In genomic region chr5:80959138-80959537, GRCh38 we compare ENCODE assay signal across 14 cellular contexts. TPM values are rescaled to one million over a fixed set of nuclear protein-coding genes. Genes with fewer than 3 reads are reported as not detected.
DNase-seq lines count a peak whose midpoint lies in the region; ATAC-seq and TF ChIP-seq lines count a peak whose summit lies in the region.
"Had no signal": no experiment of that assay in that cellular context is flagged by ENCODE, and none has a peak within 500 bp of the region (broad histone marks: within the 10 kb centered on the region; RNA-seq: fewer than 3 reads in every experiment).

No MANE protein-coding gene starts in this region.

- H3K27me3 ChIP-seq in CD8-positive, alpha-beta T cell (ENCODE audit: insufficient read depth, low read length), result no peaks in the 10 kb centered on the region
- H3K27me3 ChIP-seq in H9 (ENCODE audit: insufficient read depth, low read length) (no peaks in the 10 kb centered on the region; the same call in 1 of the 2 replicates), left lung (peaks cover 35 to 84% of the 10 kb centered on the region in 2 donors)
- H3K27me3 ChIP-seq in naive thymus-derived CD4-positive, alpha-beta T cell (ENCODE audit: control insufficient read depth in 2 of 2, insufficient read depth in 2 of 2, low read length in 2 of 2), result no peaks in the 10 kb centered on the region
- H3K27me3 ChIP-seq: Peyer's patch, testis had no signal

- intact Hi-C loops in CD8-positive, alpha-beta T cell (cut with DNase I, micrococcal nuclease), result loop anchor here in 1 of 2 experiments (5.0 kb wide), 1 partner anchor 1013 kb away; the partner anchor contains the start of gene ATG10
- intact Hi-C loops in naive thymus-derived CD4-positive, alpha-beta T cell (cut with micrococcal nuclease), result loop anchor here in 1 of 2 donors (2.0 kb wide), 1 partner anchor 304 kb away; the partner anchor contains the start of genes DHFR and MSH3
- intact Hi-C loops in left lung (cut with DNase I), result no loop called here

- H3K9me3 ChIP-seq in CD8-positive, alpha-beta T cell (ENCODE audit: low read length), result no peaks in the 10 kb centered on the region
- H3K9me3 ChIP-seq in H9 (ENCODE audit: control insufficient read depth, low read depth, low read length) (no peaks in the 10 kb centered on the region), left lung (no peaks in the 10 kb centered on the region)
- no peaks in the 10 kb centered on the region for H3K9me3 ChIP-seq in naive thymus-derived CD4-positive, alpha-beta T cell (ENCODE audit: control insufficient read depth in 2 of 3, low read length in 3 of 3)
- H3K9me3 ChIP-seq: gastroesophageal sphincter, Peyer's patch, testis had no signal

- no peaks in the 10 kb centered on the region for H3K36me3 ChIP-seq in CD8-positive, alpha-beta T cell (ENCODE audit: insufficient read depth, low read length)
- no peaks in the 10 kb centered on the region for H3K36me3 ChIP-seq in naive thymus-derived CD4-positive, alpha-beta T cell (ENCODE audit: control insufficient read depth in 2 of 3, insufficient read depth in 3 of 3, low read length in 3 of 3)
- H3K36me3 ChIP-seq in left lung, result no peaks in the 10 kb centered on the region
- H3K36me3 ChIP-seq: gastroesophageal sphincter, Peyer's patch had no signal

- peak overlapping the region; percentile 81 for H3K4me3 ChIP-seq in CD8-positive, alpha-beta T cell (ENCODE audit: low read depth, low read length)
- H3K4me3 ChIP-seq in naive thymus-derived CD4-positive, alpha-beta T cell (ENCODE audit: low read length), result no peak overlapping the region
- no peak overlapping the region for H3K4me3 ChIP-seq in left lung

- no peak overlapping the region for H2AFZ ChIP-seq in H9 (ENCODE audit: low read length)

- H3K79me2 ChIP-seq in H9 (ENCODE audit: insufficient read depth, low read length), result peaks cover 10% of the 10 kb centered on the region; the same call in 1 of the 2 replicates

- H4K8ac ChIP-seq in H9 (replicated peaks; ENCODE audit: insufficient read length, low read depth, low read length), result peak overlapping the region; percentile 2

- no peaks in the 10 kb centered on the region for H3K9me3 Mint-ChIP-seq in CD8-positive, alpha-beta T cell
- H3K9me3 Mint-ChIP-seq in H9, result peaks cover 3% of the 10 kb centered on the region in 2 experiments; a peak in 2 of 5 replicates
- H3K9me3 Mint-ChIP-seq in naive thymus-derived CD4-positive, alpha-beta T cell, result peaks cover 0 to 2% (median 0%) of the 10 kb centered on the region in 11 donors

- H3K4me2 ChIP-seq in H9 (ENCODE audit: insufficient read depth, insufficient read length, low read length), result peak overlapping the region; percentile 73

- H3K4ac ChIP-seq in H9 (ENCODE audit: low read depth, low read length), result no peak overlapping the region

- no peak overlapping the region for H2BK120ac ChIP-seq in H9 (ENCODE audit: low read depth, low read length, poor library complexity, severe bottlenecking)

- H3K56ac ChIP-seq in H9 (ENCODE audit: insufficient read length, low read depth, low read length), result no peak overlapping the region

- peaks cover 4% of the 10 kb centered on the region for H3K27me3 Mint-ChIP-seq in CD8-positive, alpha-beta T cell (ENCODE audit: low read depth)
- peaks cover 23% of the 10 kb centered on the region for H3K27me3 Mint-ChIP-seq in H9 (ENCODE audit: low read depth)
- H3K27me3 Mint-ChIP-seq in naive thymus-derived CD4-positive, alpha-beta T cell, result peaks cover 0 to 10% (median 5%) of the 10 kb centered on the region in 5 donors

- no peak overlapping the region for H3K14ac ChIP-seq in H9 (ENCODE audit: insufficient read depth, low read length)

- no peak overlapping the region for H4K91ac ChIP-seq in H9 (ENCODE audit: insufficient read length, low read depth, low read length)

- H3K23ac ChIP-seq in H9 (ENCODE audit: insufficient read length, low read depth, low read length), result no peak overlapping the region

- H2BK12ac ChIP-seq in H9 (ENCODE audit: insufficient read length, low read depth, low read length), result no peak overlapping the region

- POLR2A ChIA-PET in CD8-positive, alpha-beta T cell (lab: Charles Lee), result interaction anchor here (0.5 to 1.8 kb wide), 3 partner anchors 11 to 31 kb away, joined by 3 to 5 read pairs (median 3); no protein-coding TSS in a partner anchor
- POLR2A ChIA-PET in naive thymus-derived CD4-positive, alpha-beta T cell (lab: Charles Lee), result interaction anchor here (1.1 to 1.4 kb wide), 3 partner anchors 48 to 145 kb away, joined by 3 to 6 read pairs (median 3); no protein-coding TSS in a partner anchor

- peaks cover 51% of the 10 kb centered on the region for H3K4me1 Mint-ChIP-seq in CD8-positive, alpha-beta T cell (ENCODE audit: low read depth)
- peaks cover 65 to 71% of the 10 kb centered on the region in 2 experiments for H3K4me1 Mint-ChIP-seq in H9
- H3K4me1 Mint-ChIP-seq in naive thymus-derived CD4-positive, alpha-beta T cell, result peaks cover 27 to 59% (median 48%) of the 10 kb centered on the region in 7 donors

- H3K79me1 ChIP-seq in H9 (ENCODE audit: insufficient read depth, low read depth, low read length, poor library complexity, severe bottlenecking), result no peaks in the 10 kb centered on the region

- no peak overlapping the region for H3K27ac ChIP-seq in CD8-positive, alpha-beta T cell (ENCODE audit: low read depth, low read length)
- H3K27ac ChIP-seq in H9 (ENCODE audit: insufficient read length, low read depth, low read length), result peak overlapping the region; percentile 11
- peak overlapping the region; percentile 26 for H3K27ac ChIP-seq in angular gyrus (ENCODE audit: low read depth, low read length)
- H3K27ac ChIP-seq in naive thymus-derived CD4-positive, alpha-beta T cell (ENCODE audit: low read depth, low read length), result no peak overlapping the region
- H3K27ac ChIP-seq in left lung, result no peak overlapping the region
- H3K27ac ChIP-seq: C4-2B had no signal

- peak overlapping the region; percentile 87 for H3K4me3 Mint-ChIP-seq in CD8-positive, alpha-beta T cell
- H3K4me3 Mint-ChIP-seq in H9, result peak overlapping the region; percentile 62 to 77
- peak overlapping the region; percentile 81 to 97 (median 88) for H3K4me3 Mint-ChIP-seq in naive thymus-derived CD4-positive, alpha-beta T cell

- no peak overlapping the region for H3T11ph ChIP-seq in H9 (ENCODE audit: low read length)

- no CpG with 5 or more reads among the region's 8 CpGs for WGBS in H9 (ENCODE audit: extremely low coverage, insufficient read length, low lambda C conversion rate)

- CTCF ChIA-PET in CD8-positive, alpha-beta T cell (lab: Charles Lee), result interaction anchor here (1.2 to 1.4 kb wide), 2 partner anchors 13 to 45 kb away, joined by 3 read pairs; no protein-coding TSS in a partner anchor
- CTCF ChIA-PET in naive thymus-derived CD4-positive, alpha-beta T cell (lab: Charles Lee), result interaction anchor here (0.6 kb wide), 2 partner anchors 9 to 96 kb away, joined by 3 read pairs; no protein-coding TSS in a partner anchor

- H2AK5ac ChIP-seq in H9 (ENCODE audit: insufficient read length, low read length), result no peak overlapping the region

- no peak for TF ChIP-seq CTCF in CD8-positive, alpha-beta T cell (IDR thresholded peaks at IDR 0.05)
- TF ChIP-seq CTCF in H9 (conservative IDR thresholded peaks at IDR 0.05), result no peak
- TF ChIP-seq CTCF in left lung (IDR thresholded peaks at IDR 0.05), result no peak

- H2BK15ac ChIP-seq in H9 (ENCODE audit: low read depth, low read length), result no peak overlapping the region

- H2BK5ac ChIP-seq in H9 (ENCODE audit: insufficient read length, low read length), result no peak overlapping the region

- H3K4me1 ChIP-seq in CD8-positive, alpha-beta T cell (ENCODE audit: insufficient read depth, low read length), result peaks cover 44% of the 10 kb centered on the region
- H3K4me1 ChIP-seq in H9 (ENCODE audit: insufficient read depth, low read length) (peaks cover 22% of the 10 kb centered on the region; the same call in 1 of the 2 replicates), left lung (peaks cover 6 to 14% of the 10 kb centered on the region in 2 donors)
- peaks cover 22 to 29% of the 10 kb centered on the region in 2 donors for H3K4me1 ChIP-seq in naive thymus-derived CD4-positive, alpha-beta T cell (ENCODE audit: control insufficient read depth in 2 of 2, insufficient read depth in 2 of 2, low read length in 2 of 2)
- H3K4me1 ChIP-seq: testis had no signal

- no peak overlapping the region for H2BK20ac ChIP-seq in H9 (ENCODE audit: low read depth, low read length, poor library complexity, severe bottlenecking)

- DNase-seq in CD8-positive, alpha-beta T cell, result no peak
- DNase-seq in H9, result no peak
- DNase-seq in naive thymus-derived CD4-positive, alpha-beta T cell, result no peak
- no peak for DNase-seq in effector CD4-positive, alpha-beta T cell
- DNase-seq in left lung, result no peak
- DNase-seq: naive B cell, NCI-H1105 treated with DMSO at 0.1 percent for 48 hours, Peyer's patch, testis had no signal

- no peak overlapping the region for H4K5ac ChIP-seq in H9 (ENCODE audit: insufficient read length, low read depth, low read length)

- peaks cover 11% of the 10 kb centered on the region for H3K36me3 Mint-ChIP-seq in CD8-positive, alpha-beta T cell
- peaks cover 0 to 4% (median 0%) of the 10 kb centered on the region in 3 experiments; a peak in 1 of 7 replicates for H3K36me3 Mint-ChIP-seq in H9 (ENCODE audit: insufficient read depth in 1 of 3, low read depth in 3 of 3)
- peaks cover 0 to 11% (median 0%) of the 10 kb centered on the region in 5 donors for H3K36me3 Mint-ChIP-seq in naive thymus-derived CD4-positive, alpha-beta T cell

- H3K23me2 ChIP-seq in H9 (ENCODE audit: insufficient read length, low read depth, low read length, poor library complexity, severe bottlenecking), result peaks cover 11% of the 10 kb centered on the region

- no peak overlapping the region for H3K18ac ChIP-seq in H9 (ENCODE audit: insufficient read length, low read depth, low read length)

- no peak for ATAC-seq in CD8-positive, alpha-beta T cell
- ATAC-seq in naive thymus-derived CD4-positive, alpha-beta T cell, result no peak
- ATAC-seq in GM18861 (IDR thresholded peaks at IDR 0.05; ENCODE audit: unreplicated experiment) (no peak), GM18511 (IDR thresholded peaks at IDR 0.05; ENCODE audit: unreplicated experiment) (no peak), left lung (no peak)
- ATAC-seq: gastroesophageal sphincter had no signal

- H4K20me1 ChIP-seq in H9 (ENCODE audit: control insufficient read depth, insufficient read depth, insufficient read length), result no peaks in the 10 kb centered on the region

- H3K27ac Mint-ChIP-seq in CD8-positive, alpha-beta T cell, result peak overlapping the region; percentile 90
- no peak overlapping the region; a peak in 1 of 7 replicates for H3K27ac Mint-ChIP-seq in H9
- peak overlapping the region in 8 of 9 donors; percentile 76 to 96 (median 90) for H3K27ac Mint-ChIP-seq in naive thymus-derived CD4-positive, alpha-beta T cell
- H3K27ac Mint-ChIP-seq: naive B cell had no signal

- H3K9ac ChIP-seq in H9 (ENCODE audit: extremely low read depth, insufficient read length, low read length), result peak overlapping the region; percentile 59

RNA-seq across cellular contexts. Expression of gene RASGRF2, which starts 1.0 kb away (rescaled TPM):
- 10 to 100 TPM; 25.4 to 25.6 TPM for total RNA-seq in CD8-positive, alpha-beta T cell
- total RNA-seq in H9 (2021) (11.3 and 13.5 TPM in 2 replicates), left lung (1 to 10 TPM; 7.0 to 7.5 TPM)
- total RNA-seq in naive thymus-derived CD4-positive, alpha-beta T cell, result 10 to 100 TPM; 11.2 to 55.2 (median 38.7) TPM
- 10 to 100 TPM in 1 of 2 donors, 1 to 10 TPM in 1; 9.8 to 22.1 TPM for polyA plus RNA-seq in naive thymus-derived CD4-positive, alpha-beta T cell

Comparison
In these comparisons a context has a peak if more than half of its experiments do, and no peak if none do; other contexts are left out.
1. H3K27ac ChIP-seq: peak in H9 (single experiment) and angular gyrus (single experiment); none in CD8-positive, alpha-beta T cell (single experiment), naive thymus-derived CD4-positive, alpha-beta T cell (single experiment) and left lung (0 of 2).
2. H3K27ac Mint-ChIP-seq: peak in CD8-positive, alpha-beta T cell (single experiment) and naive thymus-derived CD4-positive, alpha-beta T cell (8 of 9); none in H9 (0 of 3).
3. Peak in every context shown above with its lines, with median percentiles within 50 percentile points of each other: H3K4me3 Mint-ChIP-seq.